Comparison of ENCODE assay signal across 17 cellular contexts in genomic region chr10:131174211-131174565, GRCh38.
DNase-seq lines count a peak whose midpoint lies in the region; ATAC-seq and TF ChIP-seq lines count a peak whose summit lies in the region.
"Had no signal": no experiment of that assay in that cellular context is flagged by ENCODE, and none has a peak within 500 bp of the region (broad histone marks: within the 10 kb centered on the region; RNA-seq: fewer than 3 reads in every experiment).

No MANE protein-coding gene starts in this region.

- no peaks in the 10 kb centered on the region for H3K23me2 ChIP-seq in H9 (ENCODE audit: insufficient read length, low read depth, low read length, poor library complexity, severe bottlenecking)

- no peak overlapping the region for H4K5ac ChIP-seq in H9 (ENCODE audit: insufficient read length, low read depth, low read length)

- no peak overlapping the region for H3T11ph ChIP-seq in H9 (ENCODE audit: low read length)

- no peak overlapping the region for H3K4ac ChIP-seq in H9 (ENCODE audit: low read depth, low read length)

- no peaks in the 10 kb centered on the region for H3K9me3 ChIP-seq in H9 (ENCODE audit: control insufficient read depth, low read depth, low read length)
- H3K9me3 ChIP-seq in endodermal cell (ENCODE audit: control insufficient read depth, low read length) = no peaks in the 10 kb centered on the region

- no peak overlapping the region for H2BK5ac ChIP-seq in H9 (ENCODE audit: insufficient read length, low read length)

- H2BK20ac ChIP-seq in H9 (ENCODE audit: low read depth, low read length, poor library complexity, severe bottlenecking) = no peak overlapping the region

- H3K27ac Mint-ChIP-seq in H9 = no peak overlapping the region; a peak in 1 of 7 replicates
- H3K27ac Mint-ChIP-seq in endodermal cell = no peak overlapping the region
- no peak overlapping the region for H3K27ac Mint-ChIP-seq in progenitor cell of endocrine pancreas
- no peak overlapping the region for H3K27ac Mint-ChIP-seq in activated T-helper 1 cell treated with anti-CD3 and anti-CD28 coated beads, Interleukin-12 subunit alpha, Interleukin-12 subunit beta, Interleukin-2, Interleukin-4 antibody, amounts not matched to agents 30 ng/mL and 10 ng/mL and 1 ng/mL, durations not matched to agents 14 hours and 24 hours and 36 hours
- H3K27ac Mint-ChIP-seq in effector memory CD8-positive, alpha-beta T cell = no peak overlapping the region
- H3K27ac Mint-ChIP-seq: CD8-positive, alpha-beta T cell had no signal

- H4K91ac ChIP-seq in H9 (ENCODE audit: insufficient read length, low read depth, low read length) = no peak overlapping the region

- no peak overlapping the region for H3K18ac ChIP-seq in H9 (ENCODE audit: insufficient read length, low read depth, low read length)

- H4K8ac ChIP-seq in H9 (replicated peaks; ENCODE audit: insufficient read length, low read depth, low read length) = no peak overlapping the region

- H3K27me3 Mint-ChIP-seq in H9 (ENCODE audit: low read depth) (no peaks in the 10 kb centered on the region; the same call in 1 of the 2 replicates), endodermal cell (ENCODE audit: insufficient read depth) (no peaks in the 10 kb centered on the region), progenitor cell of endocrine pancreas (peaks cover 2% of the 10 kb centered on the region)
- H3K27me3 Mint-ChIP-seq in activated T-helper 1 cell treated with anti-CD3 and anti-CD28 coated beads, Interleukin-12 subunit alpha, Interleukin-12 subunit beta, Interleukin-2, Interleukin-4 antibody, amounts not matched to agents 30 ng/mL and 10 ng/mL and 1 ng/mL, durations not matched to agents 14 hours and 24 hours and 36 hours (ENCODE audit: insufficient read depth) = no peaks in the 10 kb centered on the region
- no peaks in the 10 kb centered on the region for H3K27me3 Mint-ChIP-seq in effector memory CD8-positive, alpha-beta T cell

- H3K4me3 Mint-ChIP-seq in H9 = no peak overlapping the region
- no peak overlapping the region for H3K4me3 Mint-ChIP-seq in endodermal cell
- H3K4me3 Mint-ChIP-seq in progenitor cell of endocrine pancreas (ENCODE audit: low read depth) = no peak overlapping the region
- no peak overlapping the region for H3K4me3 Mint-ChIP-seq in activated T-helper 1 cell treated with anti-CD3 and anti-CD28 coated beads, Interleukin-12 subunit alpha, Interleukin-12 subunit beta, Interleukin-2, Interleukin-4 antibody, amounts not matched to agents 30 ng/mL and 10 ng/mL and 1 ng/mL, durations not matched to agents 14 hours and 24 hours and 36 hours
- H3K4me3 Mint-ChIP-seq in effector memory CD8-positive, alpha-beta T cell = no peak overlapping the region
- H3K4me3 Mint-ChIP-seq: CD8-positive, alpha-beta T cell had no signal

- H3K36me3 Mint-ChIP-seq in H9 (ENCODE audit: insufficient read depth in 1 of 3, low read depth in 3 of 3) (no peaks in the 10 kb centered on the region), endodermal cell (ENCODE audit: low read depth) (no peaks in the 10 kb centered on the region), progenitor cell of endocrine pancreas (ENCODE audit: insufficient read depth) (no peaks in the 10 kb centered on the region)
- H3K36me3 Mint-ChIP-seq in activated T-helper 1 cell treated with anti-CD3 and anti-CD28 coated beads, Interleukin-12 subunit alpha, Interleukin-12 subunit beta, Interleukin-2, Interleukin-4 antibody, amounts not matched to agents 30 ng/mL and 10 ng/mL and 1 ng/mL, durations not matched to agents 14 hours and 24 hours and 36 hours (ENCODE audit: low read depth) = no peaks in the 10 kb centered on the region
- no peaks in the 10 kb centered on the region for H3K36me3 Mint-ChIP-seq in effector memory CD8-positive, alpha-beta T cell (ENCODE audit: insufficient read depth)
- H3K36me3 Mint-ChIP-seq: CD8-positive, alpha-beta T cell had no signal

- no peaks in the 10 kb centered on the region for H4K20me1 ChIP-seq in H9 (ENCODE audit: control insufficient read depth, insufficient read depth, insufficient read length)

- H3K36me3 ChIP-seq in endodermal cell (ENCODE audit: control insufficient read depth, insufficient read depth, low read length) = no peaks in the 10 kb centered on the region

- H3K4me1 ChIP-seq in H9 (ENCODE audit: insufficient read depth, low read length) (no peaks in the 10 kb centered on the region), endodermal cell (ENCODE audit: control insufficient read depth, insufficient read depth, low read length) (no peaks in the 10 kb centered on the region)

- no peak overlapping the region for H3K56ac ChIP-seq in H9 (ENCODE audit: insufficient read length, low read depth, low read length)

- H3K27ac ChIP-seq in H9 (ENCODE audit: insufficient read length, low read depth, low read length) = no peak overlapping the region
- no peak overlapping the region for H3K27ac ChIP-seq in endodermal cell (ENCODE audit: low read depth, low read length)

- H3K4me2 ChIP-seq in H9 (ENCODE audit: insufficient read depth, insufficient read length, low read length) = no peak overlapping the region

- H3K9ac ChIP-seq in H9 (ENCODE audit: extremely low read depth, insufficient read length, low read length) (no peak overlapping the region), endodermal cell (ENCODE audit: extremely low read depth, low read length, poor library complexity, severe bottlenecking) (no peak overlapping the region)

- H3K9me3 Mint-ChIP-seq in H9 (peaks cover 0 to 2% of the 10 kb centered on the region in 2 experiments; a peak in 1 of 5 replicates), endodermal cell (no peaks in the 10 kb centered on the region), progenitor cell of endocrine pancreas (ENCODE audit: low read depth) (no peaks in the 10 kb centered on the region)
- no peaks in the 10 kb centered on the region for H3K9me3 Mint-ChIP-seq in activated T-helper 1 cell treated with anti-CD3 and anti-CD28 coated beads, Interleukin-12 subunit alpha, Interleukin-12 subunit beta, Interleukin-2, Interleukin-4 antibody, amounts not matched to agents 30 ng/mL and 10 ng/mL and 1 ng/mL, durations not matched to agents 14 hours and 24 hours and 36 hours
- peaks cover 0 to 1% of the 10 kb centered on the region in 2 donors for H3K9me3 Mint-ChIP-seq in effector memory CD8-positive, alpha-beta T cell
- H3K9me3 Mint-ChIP-seq: CD8-positive, alpha-beta T cell had no signal

- no peak for TF ChIP-seq CTCF in H9 (conservative IDR thresholded peaks at IDR 0.05)
- no peak for TF ChIP-seq CTCF in endodermal cell (conservative IDR thresholded peaks at IDR 0.05)
- no peak for TF ChIP-seq CTCF in progenitor cell of endocrine pancreas (IDR thresholded peaks at IDR 0.05; ENCODE audit: unreplicated experiment)
- TF ChIP-seq CTCF in foreskin fibroblast (IDR thresholded peaks at IDR 0.05; ENCODE audit: low read depth, low read length) = no peak

- H2AFZ ChIP-seq in H9 (ENCODE audit: low read length) = no peak overlapping the region

- no peak overlapping the region for H2AK5ac ChIP-seq in H9 (ENCODE audit: insufficient read length, low read length)

- H3K79me2 ChIP-seq in H9 (ENCODE audit: insufficient read depth, low read length) = no peaks in the 10 kb centered on the region

- DNase-seq in H9 (peak; percentile 28), endodermal cell (peak; percentile 42), progenitor cell of endocrine pancreas (ENCODE audit: low spot score, unreplicated experiment) (peak; percentile 8), foreskin fibroblast (no peak)
- no peak for DNase-seq in activated T-helper 1 cell treated with anti-CD3 and anti-CD28 coated beads, Interleukin-12 subunit alpha, Interleukin-12 subunit beta, Interleukin-2, Interleukin-4 antibody, amounts not matched to agents 30 ng/mL and 10 ng/mL and 1 ng/mL, durations not matched to agents 14 hours and 24 hours and 36 hours (ENCODE audit: low spot score)
- DNase-seq in effector memory CD8-positive, alpha-beta T cell = no peak
- no peak for DNase-seq in activated CD4-positive, alpha-beta T cell treated with anti-CD3 and anti-CD28 coated beads for 48 hours
- DNase-seq: DND-41, Kasumi-1, NCI-H1417, NCI-H1694 treated with DMSO at 0.1 percent for 48 hours, NCI-H2081 treated with DMSO at 0.1 percent for 48 hours, NCI-H446, NCI-H526, Right ventricle myocardium superior had no signal

- ATAC-seq in effector memory CD8-positive, alpha-beta T cell (replicated peaks) = no peak
- ATAC-seq: CD8-positive, alpha-beta T cell; HCT116 had no signal

- no peak overlapping the region for H2BK15ac ChIP-seq in H9 (ENCODE audit: low read depth, low read length)

- H3K4me3 ChIP-seq in endodermal cell (ENCODE audit: low read length) = no peak overlapping the region
- H3K4me3 ChIP-seq in foreskin fibroblast (ENCODE audit: low read depth in 1 of 2, low read length in 2 of 2) = no peak overlapping the region

- H3K79me1 ChIP-seq in H9 (ENCODE audit: insufficient read depth, low read depth, low read length, poor library complexity, severe bottlenecking) = no peaks in the 10 kb centered on the region

- H3K4me1 Mint-ChIP-seq in H9 (peaks cover 3 to 12% of the 10 kb centered on the region in 2 experiments), endodermal cell (no peaks in the 10 kb centered on the region), progenitor cell of endocrine pancreas (ENCODE audit: low read depth) (no peaks in the 10 kb centered on the region)
- H3K4me1 Mint-ChIP-seq in activated T-helper 1 cell treated with anti-CD3 and anti-CD28 coated beads, Interleukin-12 subunit alpha, Interleukin-12 subunit beta, Interleukin-2, Interleukin-4 antibody, amounts not matched to agents 30 ng/mL and 10 ng/mL and 1 ng/mL, durations not matched to agents 14 hours and 24 hours and 36 hours (ENCODE audit: low read depth) = no peaks in the 10 kb centered on the region
- no peaks in the 10 kb centered on the region for H3K4me1 Mint-ChIP-seq in effector memory CD8-positive, alpha-beta T cell (ENCODE audit: low read depth in 2 of 2)

- WGBS in H9 (ENCODE audit: extremely low coverage, insufficient read length, low lambda C conversion rate) = no CpG with 5 or more reads among the region's 13 CpGs
- 87 to 93% methylated on average over 6 to 13 of the region's 13 CpGs for WGBS in endodermal cell (ENCODE audit: insufficient coverage in 1 of 2, insufficient read length in 1 of 2), 2 experiments

- no peak overlapping the region for H2BK12ac ChIP-seq in H9 (ENCODE audit: insufficient read length, low read depth, low read length)

- H3K14ac ChIP-seq in H9 (ENCODE audit: insufficient read depth, low read length) = no peak overlapping the region

- H3K23ac ChIP-seq in H9 (ENCODE audit: insufficient read length, low read depth, low read length) = no peak overlapping the region

- H2BK120ac ChIP-seq in H9 (ENCODE audit: low read depth, low read length, poor library complexity, severe bottlenecking) = no peak overlapping the region

- intact Hi-C loops in activated T-helper 1 cell treated with anti-CD3 and anti-CD28 coated beads, Interleukin-12 subunit alpha, Interleukin-12 subunit beta, Interleukin-2, Interleukin-4 antibody, amounts not matched to agents 30 ng/mL and 10 ng/mL and 1 ng/mL, durations not matched to agents 14 hours and 24 hours and 36 hours (cut with micrococcal nuclease) = no loop called here

- H3K27me3 ChIP-seq in H9 (ENCODE audit: insufficient read depth, low read length) = no peaks in the 10 kb centered on the region
- no peaks in the 10 kb centered on the region for H3K27me3 ChIP-seq in endodermal cell (ENCODE audit: control insufficient read depth, insufficient read depth, low read length, poor library complexity, severe bottlenecking)

Comparison
In these comparisons a context has a peak if more than half of its experiments do, and no peak if none do; other contexts are left out.
1. DNase-seq: peak in H9 (single experiment), endodermal cell (single experiment) and progenitor cell of endocrine pancreas (single experiment); none in activated T-helper 1 cell treated with anti-CD3 and anti-CD28 coated beads, Interleukin-12 subunit alpha, Interleukin-12 subunit beta, Interleukin-2, Interleukin-4 antibody, amounts not matched to agents 30 ng/mL and 10 ng/mL and 1 ng/mL, durations not matched to agents 14 hours and 24 hours and 36 hours (single experiment), foreskin fibroblast (0 of 2), effector memory CD8-positive, alpha-beta T cell (0 of 3) and activated CD4-positive, alpha-beta T cell treated with anti-CD3 and anti-CD28 coated beads for 48 hours (single experiment).